ENCODE assay signal across 25 cellular contexts in the genomic region with DNA sequence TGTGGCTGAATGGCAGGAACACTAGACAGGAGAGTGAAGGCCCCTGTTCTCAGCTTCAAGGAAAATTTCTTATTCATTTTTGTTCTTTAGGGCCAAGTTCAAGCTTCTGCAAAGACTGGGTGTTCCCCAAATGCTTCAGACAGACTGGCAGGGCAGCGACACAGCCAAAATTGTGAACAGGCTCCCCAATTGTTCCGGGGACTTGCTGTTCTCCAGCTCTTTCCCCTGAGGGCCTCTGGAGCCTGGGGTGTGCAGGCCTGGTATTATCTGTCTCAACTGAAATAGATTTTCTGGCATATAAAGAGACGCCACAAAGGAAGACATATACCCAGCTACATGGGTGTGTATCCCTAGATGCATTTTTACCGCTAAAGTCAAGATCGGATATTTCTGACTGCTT. TPM values are rescaled to one million over a fixed set of nuclear protein-coding genes. Genes with fewer than 3 reads are reported as not detected.
"Had no signal": no experiment of that assay in that cellular context is flagged by ENCODE, and none has a peak within 500 bp of the region (broad histone marks: within the 10 kb centered on the region; RNA-seq: fewer than 3 reads in every experiment).

No MANE protein-coding gene starts in this region.

- H3K9me3 ChIP-seq: heart left ventricle, left lung, lower lobe of right lung, neutrophil, pancreas, stomach, thoracic aorta, transverse colon, upper lobe of right lung, uterus had no signal

- H3K36me3 ChIP-seq: heart left ventricle, left lung, lower lobe of right lung, neutrophil, pancreas, stomach, thoracic aorta, transverse colon, upper lobe of right lung, uterus had no signal

- H3K27me3 ChIP-seq: heart left ventricle, hepatocyte, left lung, neutrophil, pancreas, stomach, transverse colon, upper lobe of right lung, uterus had no signal

- H3K27ac ChIP-seq: hepatocyte, left lung, lower lobe of right lung, neutrophil, pancreas, skin epidermis, stomach, thoracic aorta, transverse colon, upper lobe of right lung, uterus had no signal

- H3K4me3 ChIP-seq: coronary artery, heart left ventricle, hepatocyte, left lung, lower lobe of right lung, pancreas, skin epidermis, stomach, thoracic aorta, transverse colon, upper lobe of right lung, uterus had no signal

- DNase-seq: effector memory CD8-positive, alpha-beta T cell; erythroblast; heart left ventricle; left cardiac atrium; left lung; lower lobe of right lung; natural killer cell; pancreas; retina; stimulated activated CD4-positive, alpha-beta T cell treated with anti-CD3 and anti-CD28 coated beads, Interleukin-1b, Interleukin-23, amount 100 ng/mL, for 48 hours; stimulated activated CD4-positive, alpha-beta T cell treated with anti-CD3 and anti-CD28 coated beads, Interleukin-4, amount 100 ng/mL, for 24 hours; stimulated activated naive CD4-positive, alpha-beta T cell treated with Interleukin-2 at 50 U/mL for 16 hours; stomach; transverse colon; upper lobe of right lung; uterus had no signal

- FAIRE-seq: endometrium, frontal cortex, islet of Langerhans, pancreas had no signal

- ATAC-seq: effector memory CD8-positive, alpha-beta T cell; left lung; lower lobe of right lung; natural killer cell; pancreas; upper lobe of right lung had no signal

- H3K4me1 ChIP-seq: left lung, lower lobe of right lung, pancreas, stomach, transverse colon, upper lobe of right lung, uterus had no signal

RNA-seq across cellular contexts. Expression of a gene that starts 30.3 kb away (rescaled TPM):
- total RNA-seq: mononuclear cell, natural killer cell had no signal
